Comparison of ENCODE assay signal across 9 cellular contexts in the genomic region with DNA sequence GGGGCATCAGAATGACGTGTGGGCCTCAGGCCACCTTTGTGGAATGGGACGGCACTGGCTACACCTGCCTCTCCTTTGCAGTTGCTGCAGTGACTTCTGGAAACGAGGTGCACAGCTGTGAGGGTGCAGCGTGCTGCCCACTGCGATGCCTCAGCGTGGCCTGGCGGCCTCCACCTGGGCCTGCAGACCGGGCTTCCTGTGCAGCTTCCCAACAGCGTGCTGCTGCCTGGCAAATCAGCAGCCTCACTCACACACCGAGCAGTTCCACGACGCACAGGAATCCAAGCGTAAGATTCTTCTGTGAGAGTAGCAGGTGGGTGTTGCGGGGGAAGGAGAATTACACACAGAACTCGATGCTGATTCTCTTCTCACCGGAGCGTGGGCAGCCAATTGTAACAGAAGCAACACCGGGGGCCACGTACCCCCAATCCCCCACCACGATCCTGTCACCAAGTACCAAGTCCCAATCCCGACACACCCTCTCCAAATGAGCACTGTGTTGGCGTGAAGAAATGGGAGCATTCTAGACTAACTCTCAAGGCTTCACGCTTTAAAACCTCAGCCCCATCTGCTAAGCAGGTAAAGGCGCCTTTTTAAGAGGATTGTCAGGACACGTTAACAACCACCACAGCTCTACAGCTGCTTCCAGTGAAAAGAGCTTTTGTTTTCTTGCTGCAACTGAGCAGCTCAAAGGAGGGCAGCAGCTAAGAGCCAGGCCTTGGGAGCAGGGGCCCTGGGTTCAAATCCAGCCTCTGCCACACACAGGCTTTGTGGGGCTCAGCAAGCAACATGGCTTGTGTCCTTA. TPM values are rescaled to one million over a fixed set of nuclear protein-coding genes. Genes with fewer than 3 reads are reported as not detected.
DNase-seq lines count a peak whose midpoint lies in the region; ATAC-seq lines count a peak whose summit lies in the region.
"Had no signal": no experiment of that assay in that cellular context is flagged by ENCODE, and none has a peak within 500 bp of the region (broad histone marks: within the 10 kb centered on the region; RNA-seq: fewer than 3 reads in every experiment).

No MANE protein-coding gene starts in this region.

- H3K9me3 Mint-ChIP-seq in activated T-cell treated with anti-CD3 and anti-CD28 coated beads, Interleukin-2, amount 50 U/mL, for 72 hours = no peaks in the 10 kb centered on the region
- no peaks in the 10 kb centered on the region for H3K9me3 Mint-ChIP-seq in stimulated activated naive CD8-positive, alpha-beta T cell treated with anti-CD3 and anti-CD28 coated beads, Interleukin-15, Interleukin-2, amounts not matched to agents 100 ng/mL and 50 ng/mL, for 24 hours

- peak; percentile 15 for DNase-seq in NCI-H2107 treated with DMSO at 0.1 percent for 48 hours (lab: John Stamatoyannopoulos, UW; ENCODE audit: unreplicated experiment)
- no peak for DNase-seq in NCI-H2107 (lab: John Stamatoyannopoulos, UW)
- DNase-seq in activated T-cell treated with anti-CD3 and anti-CD28 coated beads, Interleukin-2, amount 50 U/mL, for 72 hours = peak in 1 of 2 donors; percentile 19
- no peak for DNase-seq in mesenchymal stem cell
- no peak for DNase-seq in activated gamma-delta T cell (lab: John Stamatoyannopoulos, UW)
- DNase-seq in LoVo (ENCODE audit: low spot score) = no peak
- no peak for DNase-seq in NK-92 treated with Interleukin-12 subunit alpha and Interleukin-12 subunit beta, amount 100 ng/mL, for 24 hours (lab: John Stamatoyannopoulos, UW)
- DNase-seq: 8988T had no signal

- no peak overlapping the region for H2AFZ ChIP-seq in mesenchymal stem cell (ENCODE audit: low read depth, low read length)

- H4K8ac ChIP-seq in mesenchymal stem cell (ENCODE audit: low read length) = no peak overlapping the region

- H2BK5ac ChIP-seq in mesenchymal stem cell (ENCODE audit: low read depth, low read length, poor library complexity, severe bottlenecking) = no peak overlapping the region

- H3K36me3 Mint-ChIP-seq in activated T-cell treated with anti-CD3 and anti-CD28 coated beads, Interleukin-2, amount 50 U/mL, for 72 hours (ENCODE audit: insufficient read depth in 2 of 2) = peaks cover 11 to 30% of the 10 kb centered on the region in 2 donors
- H3K36me3 Mint-ChIP-seq in stimulated activated naive CD8-positive, alpha-beta T cell treated with anti-CD3 and anti-CD28 coated beads, Interleukin-15, Interleukin-2, amounts not matched to agents 100 ng/mL and 50 ng/mL, for 24 hours (ENCODE audit: low read depth) = peaks cover 85% of the 10 kb centered on the region

- no peaks in the 10 kb centered on the region for H3K27me3 Mint-ChIP-seq in activated T-cell treated with anti-CD3 and anti-CD28 coated beads, Interleukin-2, amount 50 U/mL, for 72 hours (ENCODE audit: low read depth)
- no peaks in the 10 kb centered on the region for H3K27me3 Mint-ChIP-seq in stimulated activated naive CD8-positive, alpha-beta T cell treated with anti-CD3 and anti-CD28 coated beads, Interleukin-15, Interleukin-2, amounts not matched to agents 100 ng/mL and 50 ng/mL, for 24 hours

- H3K4me1 Mint-ChIP-seq in activated T-cell treated with anti-CD3 and anti-CD28 coated beads, Interleukin-2, amount 50 U/mL, for 72 hours (ENCODE audit: low read depth) = peaks cover 100% of the 10 kb centered on the region
- H3K4me1 Mint-ChIP-seq in stimulated activated naive CD8-positive, alpha-beta T cell treated with anti-CD3 and anti-CD28 coated beads, Interleukin-15, Interleukin-2, amounts not matched to agents 100 ng/mL and 50 ng/mL, for 24 hours (ENCODE audit: low read depth) = peaks cover 100% of the 10 kb centered on the region

- no peak overlapping the region for H4K91ac ChIP-seq in mesenchymal stem cell (ENCODE audit: low read length)

- no peak overlapping the region for H2BK12ac ChIP-seq in mesenchymal stem cell (ENCODE audit: low read length in 2 of 2)

- peak overlapping the region; percentile 64 to 76 for H3K4me3 Mint-ChIP-seq in activated T-cell treated with anti-CD3 and anti-CD28 coated beads, Interleukin-2, amount 50 U/mL, for 72 hours
- H3K4me3 Mint-ChIP-seq in stimulated activated naive CD8-positive, alpha-beta T cell treated with anti-CD3 and anti-CD28 coated beads, Interleukin-15, Interleukin-2, amounts not matched to agents 100 ng/mL and 50 ng/mL, for 24 hours = peak overlapping the region; percentile 61

- no peak overlapping the region for H3K23ac ChIP-seq in mesenchymal stem cell (ENCODE audit: low read length in 2 of 2)

- no peaks in the 10 kb centered on the region for H3K9me3 ChIP-seq in mesenchymal stem cell (ENCODE audit: control insufficient read depth, low read length)

- H3K4me3 ChIP-seq in mesenchymal stem cell (ENCODE audit: insufficient read depth in 1 of 2, low read depth in 1 of 2, low read length in 2 of 2) = no peak overlapping the region

- peak overlapping the region; percentile 15 for H2BK15ac ChIP-seq in mesenchymal stem cell (ENCODE audit: low read depth, poor library complexity, severe bottlenecking)

- H3K4me1 ChIP-seq in mesenchymal stem cell (ENCODE audit: control insufficient read depth, insufficient read depth, low read depth, low read length) = peaks cover 90% of the 10 kb centered on the region

- H3K9ac ChIP-seq in mesenchymal stem cell (ENCODE audit: low read length) = peak overlapping the region; percentile 9

- no peak overlapping the region for H3K4ac ChIP-seq in mesenchymal stem cell (ENCODE audit: low read depth in 1 of 2, low read length in 2 of 2)

- ATAC-seq in activated T-cell treated with anti-CD3 and anti-CD28 coated beads, Interleukin-2, amount 50 U/mL, for 72 hours (replicated peaks in 1 of 2) = peak in 1 of 2 donors; percentile 8

- H3K27ac ChIP-seq in mesenchymal stem cell (ENCODE audit: low read length, poor library complexity, severe bottlenecking) = peak overlapping the region; percentile 44

- H2BK120ac ChIP-seq in mesenchymal stem cell (ENCODE audit: low read depth, low read length) = no peak overlapping the region

- H2AK5ac ChIP-seq in mesenchymal stem cell (ENCODE audit: low read length, severe bottlenecking) = peak overlapping the region; percentile 33

- peak overlapping the region; percentile 49 for H3K27ac Mint-ChIP-seq in activated T-cell treated with anti-CD3 and anti-CD28 coated beads, Interleukin-2, amount 50 U/mL, for 72 hours
- peak overlapping the region; percentile 95 for H3K27ac Mint-ChIP-seq in stimulated activated naive CD8-positive, alpha-beta T cell treated with anti-CD3 and anti-CD28 coated beads, Interleukin-15, Interleukin-2, amounts not matched to agents 100 ng/mL and 50 ng/mL, for 24 hours

- no peaks in the 10 kb centered on the region for H3K27me3 ChIP-seq in mesenchymal stem cell (ENCODE audit: control insufficient read depth in 1 of 2, insufficient read depth in 1 of 2, low read length in 2 of 2)

- peak overlapping the region in 1 of 2 experiments; percentile 15 for H3K14ac ChIP-seq in mesenchymal stem cell (ENCODE audit: low read length in 2 of 2)

- peaks cover 2% of the 10 kb centered on the region for H3K79me1 ChIP-seq in mesenchymal stem cell (replicated peaks; ENCODE audit: low read length, poor library complexity, severe bottlenecking)

- no peak overlapping the region for H3K4me2 ChIP-seq in mesenchymal stem cell (ENCODE audit: low read length, poor library complexity, severe bottlenecking)

- H3K18ac ChIP-seq in mesenchymal stem cell (ENCODE audit: low read depth in 1 of 2, low read length in 2 of 2) = no peak overlapping the region

- peaks cover 77 to 78% of the 10 kb centered on the region in 2 experiments for H3K36me3 ChIP-seq in mesenchymal stem cell (ENCODE audit: control insufficient read depth in 1 of 2, insufficient read depth in 2 of 2, low read depth in 1 of 2, low read length in 2 of 2)

- 95% methylated on average over 25 of the region's 25 CpGs for WGBS in mesenchymal stem cell

RNA-seq across cellular contexts. Expression of gene WDR1, which starts 16.9 kb away (rescaled TPM):
- total RNA-seq in activated T-cell treated with anti-CD3 and anti-CD28 coated beads, Interleukin-2, amount 50 U/mL, for 72 hours = 100 to 1,000 TPM; 304 to 326 TPM
- 208 TPM for polyA plus RNA-seq in mesenchymal stem cell (2013, experiment 1 of 2)
- 215 TPM for polyA plus RNA-seq in mesenchymal stem cell (2013, experiment 2 of 2)
